ENCODE assay signal across 26 cellular contexts in the genomic region with DNA sequence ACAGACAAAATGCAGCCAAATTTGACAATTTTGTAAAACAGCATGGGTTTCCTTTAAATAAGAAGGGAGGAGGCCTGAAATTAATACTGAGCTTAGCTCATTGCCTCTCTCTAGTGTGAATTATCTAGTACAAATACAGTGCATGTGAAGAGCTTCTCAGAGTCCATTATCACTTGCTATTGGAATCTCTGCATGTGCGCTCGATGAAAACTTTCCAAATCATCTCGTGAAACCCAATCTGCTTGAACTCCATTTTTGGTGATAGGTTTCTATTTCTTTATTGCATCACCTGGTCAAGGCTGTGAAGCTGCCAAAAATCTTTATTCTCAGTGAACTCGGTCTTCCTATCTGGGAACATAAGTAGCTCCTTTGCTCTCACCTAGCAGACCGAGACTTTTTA.
"Had no signal": no experiment of that assay in that cellular context is flagged by ENCODE, and none has a peak within 500 bp of the region (broad histone marks: within the 10 kb centered on the region; RNA-seq: fewer than 3 reads in every experiment).

No MANE protein-coding gene starts in this region.

- H3K9me3 ChIP-seq: gastroesophageal sphincter, heart left ventricle, ovary, right lobe of liver, suprapubic skin, thyroid gland, vagina had no signal

- H3K27ac ChIP-seq: dorsolateral prefrontal cortex, heart left ventricle, hepatocyte, ovary, right lobe of liver, suprapubic skin, thyroid gland had no signal

- H3K36me3 ChIP-seq: gastroesophageal sphincter, heart left ventricle, ovary, right lobe of liver, suprapubic skin, thyroid gland, vagina had no signal

- H2AFZ ChIP-seq: hepatocyte had no signal

- H3K4me2 ChIP-seq: hepatocyte, smooth muscle cell had no signal

- DNase-seq: dorsolateral prefrontal cortex; effector CD4-positive, alpha-beta T cell; foreskin fibroblast; heart left ventricle; kidney; natural killer cell; occipital lobe; ovary; posterior cingulate gyrus; retina; right lobe of liver; stimulated activated CD4-positive, alpha-beta T cell treated with anti-CD3 and anti-CD28 coated beads, Interleukin-12 subunit alpha, Interleukin-12 subunit beta, amount 100 ng/mL, for 4 hours; stimulated activated CD4-positive, alpha-beta T cell treated with anti-CD3 and anti-CD28 coated beads, Interleukin-1b, Interleukin-23, amount 100 ng/mL, for 48 hours; stimulated activated CD4-positive, alpha-beta T cell treated with anti-CD3 and anti-CD28 coated beads, Interleukin-4, amount 100 ng/mL, for 1 hour; stimulated activated CD8-positive, alpha-beta memory T cell treated with anti-CD3 and anti-CD28 coated beads, Interleukin-4, amount 100 ng/mL, for 48 hours; stimulated activated naive CD4-positive, alpha-beta T cell; stimulated activated naive CD8-positive, alpha-beta T cell treated with anti-CD3 and anti-CD28 coated beads, Interleukin-15, amount 100 ng/mL, for 72 hours; thyroid gland; trophoblast cell had no signal

- H3K79me2 ChIP-seq: hepatocyte had no signal

- ATAC-seq: gastroesophageal sphincter; heart left ventricle; left lobe of liver; natural killer cell; right lobe of liver; stimulated activated naive CD8-positive, alpha-beta T cell treated with anti-CD3 and anti-CD28 coated beads, Interleukin-15, amount 100 ng/mL, for 72 hours had no signal

- H3K27me3 ChIP-seq: dorsolateral prefrontal cortex, gastroesophageal sphincter, heart left ventricle, hepatocyte, ovary, right lobe of liver, suprapubic skin, thyroid gland, vagina had no signal

- H3K4me3 ChIP-seq: dorsolateral prefrontal cortex, gastroesophageal sphincter, heart left ventricle, hepatocyte, lung, ovary, right lobe of liver, smooth muscle cell, suprapubic skin, thyroid gland, vagina had no signal

- H3K4me1 ChIP-seq: gastroesophageal sphincter, right lobe of liver, thyroid gland had no signal
